In genomic region chr14:77457522-77458248, GRCh38 we compare ENCODE assay signal across 8 cellular contexts. TPM values are rescaled to one million over a fixed set of nuclear protein-coding genes. Genes with fewer than 3 reads are reported as not detected.
A peak's percentile ranks its signal among the peaks of the same experiment; 100 is the strongest.
DNase-seq lines count a peak whose midpoint lies in the region; ATAC-seq lines count a peak whose summit lies in the region.

TSS of gene AHSA1 (plus strand) at chr14:77458093. CDS start at chr14:77458190, 97 bp downstream.
TSS of gene VIPAS39 (minus strand) at chr14:77457601. CDS start at chr14:77454102, 3,499 bp downstream.

- peak within 1 kb of the TSS; percentile 91 to 100 (median 100) for H3K27ac Mint-ChIP-seq in CD8-positive, alpha-beta memory T cell

- H3K27me3 ChIP-seq in CD8-positive, alpha-beta memory T cell (ENCODE audit: insufficient read depth, low read length, poor library complexity, severe bottlenecking): no peaks in the 10 kb centered on the region
- H3K27me3 ChIP-seq in effector memory CD4-positive, alpha-beta T cell (replicated peaks; ENCODE audit: control insufficient read depth, insufficient read depth, low read length, poor library complexity, severe bottlenecking): no peaks in the 10 kb centered on the region

- peaks cover 33% of the 10 kb centered on the region for H3K36me3 ChIP-seq in CD8-positive, alpha-beta memory T cell (ENCODE audit: insufficient read depth, low read length)
- H3K36me3 ChIP-seq in effector memory CD4-positive, alpha-beta T cell (ENCODE audit: control insufficient read depth, insufficient read depth, low read length): peaks cover 32% of the 10 kb centered on the region

- peaks cover 26% of the 10 kb centered on the region for H3K4me1 ChIP-seq in CD8-positive, alpha-beta memory T cell (ENCODE audit: insufficient read depth, low read length)
- H3K4me1 ChIP-seq in effector memory CD4-positive, alpha-beta T cell (ENCODE audit: control insufficient read depth, insufficient read depth, low read length, poor library complexity, severe bottlenecking): peaks cover 17% of the 10 kb centered on the region

- H3K9me3 Mint-ChIP-seq in CD8-positive, alpha-beta memory T cell: no peaks in the 10 kb centered on the region

- H3K36me3 Mint-ChIP-seq in CD8-positive, alpha-beta memory T cell: peaks cover 0 to 56% (median 22%) of the 10 kb centered on the region in 3 donors

- peak within 1 kb of the TSS; percentile 100 for H3K4me3 ChIP-seq in CD8-positive, alpha-beta memory T cell (ENCODE audit: low read length)
- H3K4me3 ChIP-seq in effector memory CD4-positive, alpha-beta T cell (ENCODE audit: insufficient read depth, low read depth, low read length, poor library complexity, severe bottlenecking): peak within 1 kb of the TSS; percentile 77

- CTCF ChIA-PET in CD8-positive, alpha-beta memory T cell (lab: Charles Lee): no interaction called here

- ATAC-seq in GM19468 (IDR thresholded peaks at IDR 0.05; ENCODE audit: extremely low read depth, unreplicated experiment): peak; percentile 95

- peak within 1 kb of the TSS; percentile 98 to 100 (median 100) for H3K4me3 Mint-ChIP-seq in CD8-positive, alpha-beta memory T cell

- POLR2A ChIA-PET in CD8-positive, alpha-beta memory T cell (lab: Charles Lee): interaction anchor here (0.6 to 1.0 kb wide), 3 partner anchors 12 to 342 kb away, joined by 3 to 5 read pairs (median 3); partner anchors contain the start of genes ADCK1 and GSTZ1

- H3K27me3 Mint-ChIP-seq in CD8-positive, alpha-beta memory T cell: no peaks in the 10 kb centered on the region

- no peaks in the 10 kb centered on the region for H3K9me3 ChIP-seq in CD8-positive, alpha-beta memory T cell (ENCODE audit: low read length)
- H3K9me3 ChIP-seq in effector memory CD4-positive, alpha-beta T cell (ENCODE audit: control insufficient read depth, low read length): no peaks in the 10 kb centered on the region

- H3K27ac ChIP-seq in CD8-positive, alpha-beta memory T cell (ENCODE audit: low read depth, low read length): peak within 1 kb of the TSS; percentile 90
- peak within 1 kb of the TSS; percentile 84 for H3K27ac ChIP-seq in effector memory CD4-positive, alpha-beta T cell (ENCODE audit: insufficient read depth, low read length, poor library complexity, severe bottlenecking)

- H3K4me1 Mint-ChIP-seq in CD8-positive, alpha-beta memory T cell: peaks cover 31 to 66% (median 42%) of the 10 kb centered on the region in 3 donors

- peak; percentile 88 to 96 (median 96) for DNase-seq in CD8-positive, alpha-beta memory T cell
- DNase-seq in HS-5 (ENCODE audit: low read depth) (peak; percentile 97), lung microvascular endothelial cell (ENCODE audit: low read depth in 2 of 2) (peak; percentile 100)
- DNase-seq in NK-92 treated with Interleukin-12 subunit alpha and Interleukin-12 subunit beta, amount 100 ng/mL, for 24 hours (lab: John Stamatoyannopoulos, UW): peak; percentile 95
- peak; percentile 96 for DNase-seq in activated CD8-positive, alpha-beta memory T cell treated with anti-CD3 and anti-CD28 coated beads for 24 hours
- peak; percentile 88 to 94 (median 93) for DNase-seq in effector memory CD4-positive, alpha-beta T cell
- DNase-seq in stimulated activated CD4-positive, alpha-beta T cell treated with anti-CD3 and anti-CD28 coated beads, TNF-alpha, amount 100 ng/mL, for 48 hours (ENCODE audit: low read depth in 3 of 3): peak; percentile 81 to 92 (median 82)

RNA-seq across cellular contexts. Expression of gene AHSA1, which starts in this region (rescaled TPM):
- 100 to 1,000 TPM; 307 to 324 TPM for total RNA-seq in CD8-positive, alpha-beta memory T cell
- 134 TPM for polyA plus RNA-seq in CD8-positive, alpha-beta memory T cell
- total RNA-seq in lung microvascular endothelial cell: 68.4 and 81.7 TPM in 2 replicates

RNA-seq across cellular contexts. Expression of gene VIPAS39, which starts in this region (rescaled TPM):
- 10 to 100 TPM; 18.7 to 19.6 TPM for total RNA-seq in CD8-positive, alpha-beta memory T cell
- polyA plus RNA-seq in CD8-positive, alpha-beta memory T cell: 9.8 TPM
- total RNA-seq in lung microvascular endothelial cell: 20.3 and 22.0 TPM in 2 replicates

Comparison
In these comparisons a context has a peak if more than half of its experiments do, and no peak if none do; other contexts are left out.
1. Peak in every context shown above with its lines: DNase-seq, ATAC-seq, H3K4me3 ChIP-seq and H3K27ac ChIP-seq.